16 cellular contexts compared by ENCODE assay signal in the genomic region with DNA sequence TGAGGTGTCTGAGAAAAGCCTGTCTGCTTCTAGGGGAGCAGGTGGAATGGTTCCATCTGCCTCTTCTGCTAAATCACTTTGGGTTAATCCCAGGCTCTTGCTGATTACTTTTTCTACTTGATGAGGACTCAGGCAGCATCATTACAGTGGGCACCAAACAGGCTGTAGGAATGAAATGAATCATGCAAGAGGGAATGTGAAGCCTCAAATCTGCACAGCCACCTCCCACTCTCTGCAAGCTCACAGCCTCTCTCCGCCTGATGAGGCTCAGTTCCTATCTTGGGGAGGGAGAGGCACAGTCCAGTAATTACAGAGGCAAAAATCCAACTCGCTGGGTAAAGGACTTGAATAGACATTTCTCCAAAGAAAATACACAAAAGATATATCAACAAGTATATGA. TPM values are rescaled to one million over a fixed set of nuclear protein-coding genes. Genes with fewer than 3 reads are reported as not detected.
DNase-seq lines count a peak whose midpoint lies in the region; ATAC-seq and TF ChIP-seq lines count a peak whose summit lies in the region.
"Had no signal": no experiment of that assay in that cellular context is flagged by ENCODE, and none has a peak within 500 bp of the region (broad histone marks: within the 10 kb centered on the region; RNA-seq: fewer than 3 reads in every experiment).

No MANE protein-coding gene starts in this region.

- TF ChIP-seq CTCF in AG04450 (IDR thresholded peaks at IDR 0.05; ENCODE audit: low read depth, low read length) (no peak), epithelial cell of esophagus (IDR thresholded peaks at IDR 0.05; ENCODE audit: insufficient read depth, low read depth, low read length, missing control alignments) (no peak)

- DNase-seq in AG04450 (ENCODE audit: low read depth, low spot score), result peak; percentile 67
- DNase-seq in HT1080 (ENCODE audit: low read depth), result peak; percentile 8
- peak; percentile 4 for DNase-seq in epithelial cell of esophagus (ENCODE audit: low read depth)
- peak; percentile 61 for DNase-seq in myocyte (ENCODE audit: low read depth)
- DNase-seq in globus pallidus (ENCODE audit: low spot score), result no peak
- DNase-seq in NCI-H2227 treated with DMSO at 0.1 percent for 48 hours (lab: John Stamatoyannopoulos, UW), result no peak
- DNase-seq: activated CD4-positive, alpha-beta T cell treated with anti-CD3 and anti-CD28 coated beads for 4 hours; islet precursor cell; NCI-H2029 treated with DMSO at 0.1 percent for 48 hours; nephron progenitor cell; T-cell; uterus had no signal

- CTCF ChIA-PET in AG04450 (lab: Charles Lee), result interaction anchor here (0.9 to 1.4 kb wide), 4 partner anchors 18 to 508 kb away, joined by 3 to 7 read pairs (median 4); no protein-coding TSS in a partner anchor

- no peaks in the 10 kb centered on the region; the same call in 1 of the 2 replicates for H3K9me3 ChIP-seq in AG04450 (ENCODE audit: control insufficient read depth, insufficient read depth, low read length)
- H3K9me3 ChIP-seq: esophagus muscularis mucosa, uterus had no signal

- no peaks in the 10 kb centered on the region for H3K27me3 ChIP-seq in AG04450 (ENCODE audit: control insufficient read depth, insufficient read depth, low read length)
- H3K27me3 ChIP-seq: cardiac muscle cell, esophagus muscularis mucosa, uterus had no signal

- ATAC-seq in HG03159 (IDR thresholded peaks at IDR 0.05; ENCODE audit: unreplicated experiment) (no peak), HG02623 (IDR thresholded peaks at IDR 0.05; ENCODE audit: unreplicated experiment) (no peak)
- ATAC-seq: T-cell had no signal

- H3K27ac ChIP-seq in AG04450 (ENCODE audit: low read depth, low read length), result peak overlapping the region; percentile 33
- H3K27ac ChIP-seq: cardiac muscle cell, uterus had no signal

- H3K4me3 ChIP-seq in AG04450 (ENCODE audit: low read depth, low read length), result no peak overlapping the region
- H3K4me3 ChIP-seq in epithelial cell of esophagus (ENCODE audit: low read length), result no peak overlapping the region
- H3K4me3 ChIP-seq: cardiac muscle cell, esophagus muscularis mucosa, uterus had no signal

- POLR2A ChIA-PET in AG04450 (lab: Yijun Ruan, JAX), result no interaction called here

RNA-seq across cellular contexts. Expression of gene HSPA12A, which starts 34.0 kb away (rescaled TPM):
- 20.0 and 20.5 TPM in 2 replicates for polyA plus RNA-seq in AG04450 (2011; rRNA removed)
- 27.4 and 30.3 TPM in 2 replicates for polyA minus RNA-seq in AG04450 (2011; rRNA and poly(A)+ RNA removed)
- total RNA-seq in HT1080 (2014; rRNA removed; shearing (Covaris generic)), result 3.4 and 3.7 TPM in 2 replicates
- 2.2 and 2.8 TPM in 2 replicates for polyA plus RNA-seq in HT1080 (2015; cell fraction: cytosol; rRNA removed)
- polyA plus RNA-seq in HT1080 (2015; cell fraction: nucleus; rRNA removed), result 7.9 and 8.1 TPM in 2 replicates
- 5.4 and 7.8 TPM in 2 replicates for total RNA-seq in myocyte
- 18.6 TPM for polyA plus RNA-seq in myocyte (2012)

Comparison
In these comparisons a context has a peak if more than half of its experiments do, and no peak if none do; other contexts are left out.
1. DNase-seq: peak in AG04450 (single experiment), HT1080 (single experiment), epithelial cell of esophagus (single experiment) and myocyte (single experiment); none in globus pallidus (single experiment) and NCI-H2227 treated with DMSO at 0.1 percent for 48 hours (single experiment).